In genomic region chr11:45756384-45757010, GRCh38 we compare ENCODE assay signal across 25 cellular contexts. TPM values are rescaled to one million over a fixed set of nuclear protein-coding genes. Genes with fewer than 3 reads are reported as not detected.
DNase-seq lines count a peak whose midpoint lies in the region; ATAC-seq, FAIRE-seq and TF ChIP-seq lines count a peak whose summit lies in the region.
"Had no signal": no experiment of that assay in that cellular context is flagged by ENCODE, and none has a peak within 500 bp of the region (broad histone marks: within the 10 kb centered on the region; RNA-seq: fewer than 3 reads in every experiment).

No MANE protein-coding gene starts in this region.

- H3K36me3 Mint-ChIP-seq in neural crest cell (ENCODE audit: low read depth) = no peaks in the 10 kb centered on the region

- no peak for FAIRE-seq in H1 (lab: Jason Lieb, UNC)
- FAIRE-seq: A204.1, D721Med, G401.6, GM12878 had no signal

- H3K27ac Mint-ChIP-seq in neural crest cell (ENCODE audit: unreplicated experiment) = peak overlapping the region; percentile 78
- H3K27ac Mint-ChIP-seq: CD4-positive, alpha-beta T cell had no signal

- H3K36me3 ChIP-seq in H7 (replicated peaks; ENCODE audit: control insufficient read depth, insufficient read depth, low read length) (no peaks in the 10 kb centered on the region), H1 (ENCODE audit: control insufficient read depth in 2 of 4, insufficient read depth in 4 of 4, low read length in 3 of 4) (no peaks in the 10 kb centered on the region), aorta (ENCODE audit: control insufficient read depth in 1 of 2, insufficient read depth in 2 of 2, low read length in 1 of 2) (no peaks in the 10 kb centered on the region)
- H3K36me3 ChIP-seq: BLaER1 had no signal

- TF ChIP-seq CTCF in H1 (IDR thresholded peaks at IDR 0.05; ENCODE audit: control extremely low read depth in 1 of 3, insufficient read depth in 1 of 3, low read depth in 1 of 3, low read length in 3 of 3) (no peak), neural crest cell (conservative IDR thresholded peaks at IDR 0.05) (no peak)

- H2BK120ac ChIP-seq in H1 (replicated peaks; ENCODE audit: low read depth, low read length) = no peak overlapping the region

- no peak overlapping the region for H2BK5ac ChIP-seq in H1 (ENCODE audit: low read depth, low read length)

- in situ Hi-C loops in KBM-7 (cut with MboI; ENCODE audit: low pct_unique_long_range_greater_than_20kb, low sequenced_read_pairs) = loop anchor here (25.0 kb wide), 1 partner anchor 394 kb away; no protein-coding TSS in a partner anchor

- H3K23me2 ChIP-seq in H1 (ENCODE audit: low read depth, low read length) = no peaks in the 10 kb centered on the region

- H3K27ac ChIP-seq in H1 (ENCODE audit: low read depth, low read length) (no peak overlapping the region), aorta (ENCODE audit: low read depth in 1 of 2, low read length in 2 of 2) (peak overlapping the region; percentile 31 to 56), caudate nucleus (ENCODE audit: low read depth, low read length) (no peak overlapping the region)
- H3K27ac ChIP-seq: BLaER1 had no signal

- no peak for ATAC-seq in aorta (ENCODE audit: low FRiP score)
- ATAC-seq: GM12878, HCT116 had no signal

- 0 out of 2 replicates have a peak overlapping the region, but pooled peaks have one; percentile 13 for H2BK20ac ChIP-seq in H1 (ENCODE audit: low read length)

- H3K4me1 ChIP-seq in H1 (replicated peaks in 1 of 4; ENCODE audit: control insufficient read depth in 3 of 4, insufficient read depth in 4 of 4, low read length in 3 of 4) (peaks cover 0 to 6% (median under 1%) of the 10 kb centered on the region in 4 experiments; a peak in 5 of 7 replicates), aorta (ENCODE audit: control insufficient read depth in 1 of 2, insufficient read depth in 2 of 2, low read length in 2 of 2) (peaks cover 0 to 2% of the 10 kb centered on the region in 2 donors)
- H3K4me1 ChIP-seq: BLaER1 had no signal

- no peaks in the 10 kb centered on the region for H3K9me3 Mint-ChIP-seq in neural crest cell
- H3K9me3 Mint-ChIP-seq: CD4-positive, alpha-beta T cell had no signal

- no peaks in the 10 kb centered on the region for H4K20me1 ChIP-seq in H1 (replicated peaks in 1 of 2; ENCODE audit: control insufficient read depth in 1 of 2, insufficient read depth in 2 of 2, low read length in 2 of 2)
- H4K20me1 ChIP-seq: BLaER1 had no signal

- H3K4me2 ChIP-seq in H1 (ENCODE audit: insufficient read depth in 1 of 2, low read depth in 2 of 2, low read length in 2 of 2) = no peak overlapping the region
- H3K4me2 ChIP-seq: BLaER1 had no signal

- TF ChIP-seq EP300 in H1 (IDR thresholded peaks at IDR 0.05; ENCODE audit: borderline replicate concordance in 1 of 2, low read depth in 2 of 2, low read length in 2 of 2) = no peak

- TF ChIP-seq POLR2A in H1 (IDR thresholded peaks at IDR 0.05; ENCODE audit: control extremely low read depth in 1 of 2, low read depth in 2 of 2, low read length in 2 of 2) = no peak

- no peaks in the 10 kb centered on the region for H3K27me3 ChIP-seq in H7 (ENCODE audit: control insufficient read depth, insufficient read depth, low read length)
- H3K27me3 ChIP-seq in H1 (replicated peaks in 1 of 4; ENCODE audit: control insufficient read depth in 3 of 4, extremely low read depth in 1 of 4, insufficient read depth in 3 of 4, low read length in 3 of 4) = no peaks in the 10 kb centered on the region; a peak in 1 of 7 replicates
- H3K27me3 ChIP-seq in aorta (ENCODE audit: control insufficient read depth in 1 of 2, insufficient read depth in 2 of 2, low read length in 1 of 2) = no peaks in the 10 kb centered on the region
- H3K27me3 ChIP-seq: BLaER1 had no signal

- H3K9me3 ChIP-seq in H1 (ENCODE audit: insufficient read depth in 2 of 2, low read depth in 1 of 2, low read length in 1 of 2) (no peaks in the 10 kb centered on the region), aorta (ENCODE audit: control insufficient read depth, low read length) (no peaks in the 10 kb centered on the region)
- H3K9me3 ChIP-seq: BLaER1 had no signal

- no peak overlapping the region for H3K4me3 Mint-ChIP-seq in neural crest cell
- H3K4me3 Mint-ChIP-seq: CD4-positive, alpha-beta T cell had no signal

- no peak for TF ChIP-seq RAD21 in H1 (IDR thresholded peaks at IDR 0.05 in 1 of 2, conservative IDR thresholded peaks at IDR 0.05 in 1 of 2; ENCODE audit: low read depth in 2 of 2, low read length in 2 of 2)

- peaks cover 4% of the 10 kb centered on the region for H3K27me3 Mint-ChIP-seq in neural crest cell (ENCODE audit: low read depth)

- H3K79me1 ChIP-seq in H1 (ENCODE audit: low read depth, low read length) = no peaks in the 10 kb centered on the region

- H2AK5ac ChIP-seq in H1 (ENCODE audit: low read depth, low read length) = no peak overlapping the region

- no peak overlapping the region for H3K4ac ChIP-seq in H1 (replicated peaks; ENCODE audit: insufficient read length, low read depth, low read length)

- intact Hi-C loops in aorta (cut with DNase I) = loop anchor here in 1 of 2 donors (5.0 to 10.0 kb wide), 2 partner anchors 92 to 164 kb away; partner anchors contain the start of gene CHST1

- H3K23ac ChIP-seq in H1 (ENCODE audit: insufficient read length) = no peak overlapping the region

- H4K91ac ChIP-seq in H1 (replicated peaks; ENCODE audit: insufficient read length, low read length) = no peak overlapping the region

- H2BK15ac ChIP-seq in H1 (ENCODE audit: low read length) = peak overlapping the region; percentile 37; the same call in 1 of the 2 replicates

- no peak overlapping the region for H3K18ac ChIP-seq in H1 (ENCODE audit: extremely low read depth, low read length)

- no peak overlapping the region for H3K56ac ChIP-seq in H1 (replicated peaks; ENCODE audit: insufficient read length, low read depth, low read length)

- no peaks in the 10 kb centered on the region for H3K79me2 ChIP-seq in H1 (ENCODE audit: control insufficient read depth in 1 of 2, insufficient read depth in 2 of 2, low read length in 2 of 2)

- H3K9ac ChIP-seq in H1 (replicated peaks in 1 of 4; ENCODE audit: extremely low read depth in 1 of 4, low read depth in 3 of 4, low read length in 3 of 4) = no peak overlapping the region
- H3K9ac ChIP-seq: BLaER1 had no signal

- H3K4me3 ChIP-seq in H7 (ENCODE audit: insufficient read depth, low read depth, low read length) (no peak overlapping the region), H1 (ENCODE audit: extremely low read depth in 1 of 4, insufficient read depth in 2 of 4, low read depth in 3 of 4, low read length in 4 of 4) (no peak overlapping the region), aorta (ENCODE audit: low read length in 2 of 2) (no peak overlapping the region)
- H3K4me3 ChIP-seq: BLaER1, GM12878 had no signal

- POLR2A ChIA-PET in H1 (lab: Charles Lee; ENCODE audit: partially characterized antibody) = no interaction called here

- 87% methylated on average over 5 of the region's 13 CpGs; no CpG with 5 or more reads in 1 of the 2 experiments for WGBS in H1 (ENCODE audit: extremely low coverage in 1 of 2, insufficient coverage in 1 of 2, insufficient read length in 1 of 2, insufficient replicate concordance in 2 of 2, low coverage in 1 of 2, low lambda C conversion rate in 2 of 2, missing lambda C conversion rate in 1 of 2), 2 experiments
- WGBS in aorta, 2 donors = 14 to 18% methylated on average over 13 of the region's 13 CpGs

- CTCF ChIA-PET in H1 (lab: Charles Lee; ENCODE audit: partially characterized antibody) = interaction anchor here (0.9 to 7.7 kb wide), 4 partner anchors 15 to 102 kb away, joined by 3 to 85 read pairs (median 7); no protein-coding TSS in a partner anchor

- H2BK12ac ChIP-seq in H1 (ENCODE audit: low read depth, low read length) = peak overlapping the region; percentile 61; the same call in 1 of the 2 replicates

- no peak overlapping the region for H4K5ac ChIP-seq in H1 (ENCODE audit: insufficient read length, low read depth, low read length)

- H2AFZ ChIP-seq in H1 (ENCODE audit: low read length) = no peak overlapping the region

- H4K8ac ChIP-seq in H1 (ENCODE audit: extremely low read depth, insufficient read depth, low read length) = peak overlapping the region; percentile 28; the same call in 1 of the 2 replicates

- DNase-seq in H7 (peak; percentile 43), H1 (ENCODE audit: low read depth in 1 of 2, low spot score in 2 of 2) (no peak), neural crest cell (ENCODE audit: low read depth, low spot score) (no peak), aorta (no peak), caudate nucleus (lab: John Stamatoyannopoulos, UW) (no peak), KBM-7 (no peak), NCI-H2107 treated with DMSO at 0.1 percent for 48 hours (lab: John Stamatoyannopoulos, UW; ENCODE audit: unreplicated experiment) (no peak)
- DNase-seq: CD4-positive, alpha-beta T cell; DMS53; GOT3; Kasumi-1; NCI-H1105; NCI-H1436 treated with DMSO at 0.1 percent for 48 hours; NCI-H1930; NCI-H2107; NCI-H446; NCI-H524 treated with DMSO at 0.1 percent for 48 hours; Right ventricle myocardium superior; RPMI8226 had no signal

- no peak overlapping the region for H3K14ac ChIP-seq in H1 (ENCODE audit: insufficient read length)

- H3K4me1 Mint-ChIP-seq in neural crest cell = peaks cover 7% of the 10 kb centered on the region

TF ChIP-seq in H1, 55 proteins besides CTCF, POLR2A, EP300 and RAD21 (continues in another document):
- TF ChIP-seq KDM1A (IDR thresholded peaks at IDR 0.05; ENCODE audit: borderline replicate concordance, low read length) (no peak), RBBP5 (IDR thresholded peaks at IDR 0.05; ENCODE audit: borderline replicate concordance, low read depth, low read length) (no peak), SRF (IDR thresholded peaks at IDR 0.05; ENCODE audit: low read depth, low read length) (no peak)

RNA-seq across cellular contexts. Expression of gene SLC35C1, which starts 48.5 kb away (rescaled TPM):
- 3.9 and 5.8 TPM in 2 replicates for total RNA-seq in H7 (2014; rRNA removed; shearing (Covaris generic))
- 10.6 and 11.2 TPM in 2 replicates for total RNA-seq in H1 (2021; fragmentation: NEBNext Ultra II Directional; extraction: Animal tissue kit (Norgen Biotek cat#: 25700))
- polyA plus RNA-seq in H1 (2011; rRNA removed) (4.6 and 9.5 TPM in 2 replicates), aorta (1 to 10 TPM; 6.5 to 9.4 TPM)
- polyA plus RNA-seq in H1 (2011; cell fraction: cytosol; rRNA removed) = 3.9 TPM
- 7.5 TPM for polyA plus RNA-seq in H1 (2011; cell fraction: nucleus; rRNA removed)
- 7.6 to 13.4 TPM (median 11.0 TPM) in 4 replicates for polyA plus RNA-seq in H1 (2012, experiment 1 of 2)
- 12.3 TPM for polyA plus RNA-seq in H1 (2012, experiment 2 of 2)
- polyA plus RNA-seq in H1 (2013, experiment 1 of 2) = 9.2 TPM
- 10.8 TPM for polyA plus RNA-seq in H1 (2013, experiment 2 of 2)
- polyA minus RNA-seq in H1 (2011; rRNA and poly(A)+ RNA removed) = 4.5 and 5.6 TPM in 2 replicates
- polyA minus RNA-seq in H1 (2011; cell fraction: cytosol; rRNA and poly(A)+ RNA removed) = 14.2 TPM
- 10.0 TPM for polyA minus RNA-seq in H1 (2011; cell fraction: nucleus; rRNA and poly(A)+ RNA removed)
- total RNA-seq in neural crest cell (12.9 and 13.3 TPM in 2 replicates), aorta (10 to 100 TPM; 11.5 to 11.8 TPM)

Comparison
In these comparisons a context has a peak if more than half of its experiments do, and no peak if none do; other contexts are left out.
1. H3K27ac ChIP-seq: peak in aorta (2 of 2); none in H1 (single experiment) and caudate nucleus (single experiment).